In genomic region chr19:4372630-4373367, GRCh38 we compare ENCODE assay signal across 15 cellular contexts. TPM values are rescaled to one million over a fixed set of nuclear protein-coding genes. Genes with fewer than 3 reads are reported as not detected.
DNase-seq lines count a peak whose midpoint lies in the region; ATAC-seq and TF ChIP-seq lines count a peak whose summit lies in the region.
"Had no signal": no experiment of that assay in that cellular context is flagged by ENCODE, and none has a peak within 500 bp of the region (broad histone marks: within the 10 kb centered on the region; RNA-seq: fewer than 3 reads in every experiment).

No MANE protein-coding gene starts in this region.

- peaks cover 0 to 9% (median 0%) of the 10 kb centered on the region in 9 donors for H3K36me3 ChIP-seq in heart right ventricle
- H3K36me3 ChIP-seq in prostate gland, result no peaks in the 10 kb centered on the region
- no peaks in the 10 kb centered on the region for H3K36me3 ChIP-seq in vagina

- H3K9me3 ChIP-seq in heart right ventricle (no peaks in the 10 kb centered on the region), prostate gland (no peaks in the 10 kb centered on the region), vagina (no peaks in the 10 kb centered on the region)
- H3K9me3 ChIP-seq: body of pancreas had no signal

- no peak for TF ChIP-seq POLR2A in erythroblast (IDR thresholded peaks at IDR 0.05; ENCODE audit: low read length)
- TF ChIP-seq POLR2A in prostate gland (IDR thresholded peaks at IDR 0.05), result no peak
- no peak for TF ChIP-seq POLR2A in vagina (IDR thresholded peaks at IDR 0.05)

- ATAC-seq in heart right ventricle (no peak), Right ventricle myocardium superior (ENCODE audit: poor library complexity) (no peak), omental fat pad (ENCODE audit: low FRiP score) (no peak), HG03159 (IDR thresholded peaks at IDR 0.05; ENCODE audit: unreplicated experiment) (no peak)
- ATAC-seq: body of pancreas, GM23338 had no signal

- no peaks in the 10 kb centered on the region for H3K27me3 ChIP-seq in heart right ventricle
- no peaks in the 10 kb centered on the region for H3K27me3 ChIP-seq in prostate gland (replicated peaks; ENCODE audit: insufficient read depth)
- H3K27me3 ChIP-seq in vagina, result no peaks in the 10 kb centered on the region
- H3K27me3 ChIP-seq: body of pancreas had no signal

- 91 to 92% methylated on average over 20 of the region's 20 CpGs for WGBS in heart right ventricle, 2 donors
- 91% methylated on average over 20 of the region's 20 CpGs for WGBS in prostate gland

- H3K27ac ChIP-seq in heart right ventricle (peak overlapping the region in 9 of 10 donors; percentile 75 to 96 (median 82)), prostate gland (peak overlapping the region; percentile 61 to 70), vagina (peak overlapping the region; percentile 90)

- intact Hi-C loops in heart right ventricle (cut with DNase I) (no loop called here), Right ventricle myocardium superior (cut with DNase I) (no loop called here), prostate gland (cut with DNase I) (loop anchor here (2.0 kb wide), 1 partner anchor 24 kb away; no protein-coding TSS in a partner anchor), vagina (cut with DNase I) (no loop called here)

- DNase-seq in heart right ventricle (no peak), Right ventricle myocardium superior (no peak), erythroblast (lab: John Stamatoyannopoulos, UW) (peak; percentile 60 to 70), prostate gland (ENCODE audit: low spot score) (no peak), vagina (ENCODE audit: extremely low spot score in 2 of 2) (no peak), NCI-H510A (lab: John Stamatoyannopoulos, UW) (no peak), omental fat pad (ENCODE audit: low spot score) (no peak)
- DNase-seq: GF-D8, KBM-7, kidney glomerular epithelial cell, NCI-H2029, PC-9 had no signal

- no peak overlapping the region for H3K4me3 ChIP-seq in heart right ventricle
- no peak overlapping the region for H3K4me3 ChIP-seq in prostate gland
- H3K4me3 ChIP-seq in vagina, result no peak overlapping the region
- H3K4me3 ChIP-seq: body of pancreas, GM23338, PC-9 had no signal

- no peak for TF ChIP-seq CTCF in heart right ventricle (IDR thresholded peaks at IDR 0.05)
- TF ChIP-seq CTCF in prostate gland (IDR thresholded peaks at IDR 0.05), result no peak
- no peak for TF ChIP-seq CTCF in vagina (IDR thresholded peaks at IDR 0.05)
- no peak for TF ChIP-seq CTCF in omental fat pad (IDR thresholded peaks at IDR 0.05)

- H3K4me1 ChIP-seq in heart right ventricle (peaks cover 70 to 100% (median 98%) of the 10 kb centered on the region in 9 donors), prostate gland (replicated peaks) (peaks cover 59% of the 10 kb centered on the region), vagina (peaks cover 100% of the 10 kb centered on the region)

RNA-seq across cellular contexts. Expression of gene SH3GL1, which starts 27.5 kb away (rescaled TPM):
- total RNA-seq in heart right ventricle (10 to 100 TPM; 13.1 to 33.4 (median 17.6) TPM), Right ventricle myocardium superior (18.6 TPM), prostate gland (10 to 100 TPM; 35.4 to 54.7 TPM), vagina (65.6 TPM), omental fat pad (10 to 100 TPM; 38.0 to 54.9 (median 48.2) TPM)
- polyA plus RNA-seq in heart right ventricle, result 10 to 100 TPM; 20.1 to 41.8 TPM

RNA-seq across cellular contexts. Expression of gene MPND, which starts 29.4 kb away (rescaled TPM):
- 10 to 100 TPM; 18.7 to 26.6 (median 20.9) TPM for total RNA-seq in heart right ventricle
- 10 to 100 TPM; 15.2 to 25.2 TPM for polyA plus RNA-seq in heart right ventricle
- total RNA-seq in Right ventricle myocardium superior, result 16.6 TPM
- 10 to 100 TPM; 12.5 to 18.2 TPM for total RNA-seq in prostate gland
- total RNA-seq in vagina, result 10.1 TPM
- 1 to 10 TPM; 3.5 to 7.1 (median 6.0) TPM for total RNA-seq in omental fat pad

RNA-seq across cellular contexts. Expression of gene CHAF1A, which starts 29.6 kb away (rescaled TPM):
- 1 to 10 TPM; 4.5 to 8.7 (median 6.6) TPM for total RNA-seq in heart right ventricle
- polyA plus RNA-seq in heart right ventricle, result 1 to 10 TPM; 4.2 to 4.4 TPM
- 5.4 TPM for total RNA-seq in Right ventricle myocardium superior
- 10 to 100 TPM; 13.0 to 18.1 TPM for total RNA-seq in prostate gland
- 21.4 TPM for total RNA-seq in vagina
- total RNA-seq in omental fat pad, result 1 to 10 TPM; 3.9 to 6.5 (median 4.1) TPM

RNA-seq across cellular contexts. Expression of gene STAP2, which starts 34.2 kb away (rescaled TPM):
- total RNA-seq in heart right ventricle, result 1 to 10 TPM in 9 of 10 donors, under 1 TPM in 1; 0.56 to 9.1 (median 2.6) TPM
- polyA plus RNA-seq in heart right ventricle, result 1 to 10 TPM; 2.1 to 2.2 TPM
- 1.6 TPM for total RNA-seq in Right ventricle myocardium superior
- total RNA-seq in prostate gland, result 100 to 1,000 TPM in 1 of 2 donors, 10 to 100 TPM in 1; 47.9 to 107 TPM
- total RNA-seq in vagina, result 29.2 TPM
- total RNA-seq in omental fat pad, result 10 to 100 TPM in 2 of 4 donors, 1 to 10 TPM in 2; 4.6 to 18.8 (median 7.7) TPM

Comparison
In these comparisons a context has a peak if more than half of its experiments do, and no peak if none do; other contexts are left out.
1. DNase-seq: peak in erythroblast (2 of 2); none in heart right ventricle (0 of 2), Right ventricle myocardium superior (single experiment), prostate gland (single experiment), vagina (0 of 2), NCI-H510A (single experiment) and omental fat pad (single experiment).
2. Peak in every context shown above with its lines, with median percentiles within 50 percentile points of each other: H3K27ac ChIP-seq.